8 cellular contexts compared by ENCODE assay signal in genomic region chr6:161029195-161029809, GRCh38. TPM values are rescaled to one million over a fixed set of nuclear protein-coding genes. Genes with fewer than 3 reads are reported as not detected.
DNase-seq lines count a peak whose midpoint lies in the region; ATAC-seq and TF ChIP-seq lines count a peak whose summit lies in the region.

No MANE protein-coding gene starts in this region.

- intact Hi-C loops in thyroid gland (cut with DNase I), result no loop called here

- DNase-seq in Daoy (ENCODE audit: low read depth), result peak; percentile 36
- peak; percentile 90 for DNase-seq in fibroblast of gingiva (ENCODE audit: low read depth)
- no peak for DNase-seq in thyroid gland
- no peak for DNase-seq in Ammon's horn (ENCODE audit: low spot score)
- DNase-seq in NCI-H1105 (lab: John Stamatoyannopoulos, UW), result no peak
- DNase-seq in NCI-H748 (lab: John Stamatoyannopoulos, UW; ENCODE audit: unreplicated experiment), result no peak

- H3K4me1 ChIP-seq in thyroid gland, result no peaks in the 10 kb centered on the region

- peak; percentile 83 for ATAC-seq in GM21390 (IDR thresholded peaks at IDR 0.05; ENCODE audit: unreplicated experiment)
- peak; percentile 77 for ATAC-seq in HG03558 (IDR thresholded peaks at IDR 0.05; ENCODE audit: extremely low read depth, unreplicated experiment)

- H3K9me3 ChIP-seq in thyroid gland, result no peaks in the 10 kb centered on the region

- no peaks in the 10 kb centered on the region for H3K27me3 ChIP-seq in thyroid gland

- H3K27ac ChIP-seq in thyroid gland, result no peak overlapping the region

- TF ChIP-seq POLR2A in thyroid gland (IDR thresholded peaks at IDR 0.05), result no peak

- WGBS in thyroid gland, 2 donors, result 82 to 91% methylated on average over 8 of the region's 8 CpGs

- no peaks in the 10 kb centered on the region for H3K36me3 ChIP-seq in thyroid gland

- TF ChIP-seq CTCF in thyroid gland (IDR thresholded peaks at IDR 0.05), result no peak

- H3K4me3 ChIP-seq in thyroid gland (replicated peaks in 1 of 3), result no peak overlapping the region

RNA-seq across cellular contexts. Expression of gene MAP3K4, which starts 37.7 kb away (rescaled TPM):
- total RNA-seq in Daoy (2014; rRNA removed; shearing (Covaris generic)), result 49.7 and 87.2 TPM in 2 replicates
- 100 to 1,000 TPM in 1 of 4 donors, 10 to 100 TPM in 3; 34.9 to 113 (median 52.3) TPM for total RNA-seq in thyroid gland

Comparison
In these comparisons a context has a peak if more than half of its experiments do, and no peak if none do; other contexts are left out.
1. DNase-seq: peak in Daoy (single experiment) and fibroblast of gingiva (single experiment); none in thyroid gland (0 of 2), Ammon's horn (single experiment), NCI-H1105 (single experiment) and NCI-H748 (single experiment).